ENCODE assay signal across 23 cellular contexts in the genomic region with DNA sequence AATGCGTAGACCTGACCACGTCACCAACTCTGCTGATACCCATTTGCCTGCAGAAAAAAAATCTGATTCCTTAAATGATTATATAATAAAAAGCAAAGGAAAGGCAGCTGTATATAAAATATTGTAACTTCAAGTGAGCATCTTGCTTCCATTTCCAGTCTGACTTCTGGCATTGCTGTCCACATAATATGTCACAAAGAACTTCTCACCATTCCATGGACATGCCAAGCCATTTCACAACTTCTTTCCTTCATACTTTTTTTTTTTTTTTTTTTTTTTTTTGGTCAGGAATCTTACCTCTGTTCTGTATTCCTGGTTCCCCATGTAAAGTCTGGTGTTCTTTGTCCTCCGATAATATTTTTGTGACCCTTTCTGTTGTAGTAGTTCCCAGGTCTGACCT.
DNase-seq lines count a peak whose midpoint lies in the region; ATAC-seq and TF ChIP-seq lines count a peak whose summit lies in the region.
"Had no signal": no experiment of that assay in that cellular context is flagged by ENCODE, and none has a peak within 500 bp of the region (broad histone marks: within the 10 kb centered on the region; RNA-seq: fewer than 3 reads in every experiment).

No MANE protein-coding gene starts in this region.

- no peak overlapping the region for H3K4me3 ChIP-seq in HEK293 (ENCODE audit: low read depth, low read length)
- H3K4me3 ChIP-seq: A549, BLaER1, GM12878, GM23338 had no signal

- intact Hi-C loops in left cardiac atrium (cut with DNase I) = no loop called here

- no peak overlapping the region for H3K4me3 Mint-ChIP-seq in nephron progenitor cell
- H3K4me3 Mint-ChIP-seq: B cell; CD8-positive, alpha-beta T cell; GM23338; H9; HFFc6 had no signal

- peaks cover 6% of the 10 kb centered on the region for H3K36me3 Mint-ChIP-seq in nephron progenitor cell (ENCODE audit: low read depth)

- POLR2A ChIA-PET in HEK293 (lab: Yijun Ruan, JAX) = no interaction called here

- CTCF ChIA-PET in HEK293 (lab: Yijun Ruan, JAX) = interaction anchor here (1.5 kb wide), 1 partner anchor 108 kb away, joined by 5 read pairs; no protein-coding TSS in a partner anchor

- no peak overlapping the region for H3K27ac ChIP-seq in HEK293 (ENCODE audit: extremely low read depth, low read depth, low read length)
- H3K27ac ChIP-seq: A549, BLaER1, C4-2B had no signal

- H3K9me3 ChIP-seq in HEK293 (ENCODE audit: control insufficient read depth, insufficient read depth, low read depth, low read length) = no peaks in the 10 kb centered on the region
- H3K9me3 ChIP-seq: A549, BLaER1, Caco-2 had no signal

- TF ChIP-seq CTCF in HEK293 (tag by site-specific recombination; IDR thresholded peaks at IDR 0.05) (no peak), nephron progenitor cell (IDR thresholded peaks at IDR 0.05) (no peak)

- H3K4me1 Mint-ChIP-seq in nephron progenitor cell = peaks cover 51% of the 10 kb centered on the region

- DNase-seq in AG20443 (ENCODE audit: low spot score) = peak; percentile 24
- DNase-seq in fibroblast of gingiva (ENCODE audit: low read depth) = peak; percentile 13
- DNase-seq in nephron progenitor cell = no peak
- DNase-seq in left cardiac atrium = no peak
- no peak for DNase-seq in occipital lobe (lab: John Stamatoyannopoulos, UW)
- DNase-seq: 8988T; ACHN; Caco-2; CD4-positive, CD25-positive, alpha-beta regulatory T cell; CD8-positive, alpha-beta T cell; DMS153; DND-41; H9; HFFc6 had no signal

- peaks cover 2% of the 10 kb centered on the region for H3K27me3 Mint-ChIP-seq in nephron progenitor cell (ENCODE audit: low read depth, poor library complexity)
- H3K27me3 Mint-ChIP-seq: B cell; CD4-positive, CD25-positive, alpha-beta regulatory T cell had no signal

- H3K9me3 Mint-ChIP-seq in nephron progenitor cell = no peaks in the 10 kb centered on the region
- H3K9me3 Mint-ChIP-seq: CD4-positive, CD25-positive, alpha-beta regulatory T cell; CD8-positive, alpha-beta T cell; GM23338; H9; HFFc6 had no signal

- H3K27ac Mint-ChIP-seq in nephron progenitor cell = peak overlapping the region; percentile 56
- H3K27ac Mint-ChIP-seq: B cell; CD4-positive, CD25-positive, alpha-beta regulatory T cell; CD8-positive, alpha-beta T cell; GM23338; H9; HFFc6 had no signal

- H3K4me1 ChIP-seq in HEK293 (ENCODE audit: control insufficient read depth, insufficient read depth, low read length) = 0 out of 2 replicates have a peak, but pooled peaks cover 12% of the 10 kb centered on the region

- no peaks in the 10 kb centered on the region for H3K36me3 ChIP-seq in HEK293 (ENCODE audit: control insufficient read depth in 2 of 2, insufficient read depth in 1 of 2, low read length in 2 of 2)

- ATAC-seq in left cardiac atrium (no peak), HG02798 (IDR thresholded peaks at IDR 0.05; ENCODE audit: poor library complexity, unreplicated experiment) (no peak)
- ATAC-seq: A549; CD8-positive, alpha-beta T cell; GM12878; GM23338; HCT116 had no signal

TF ChIP-seq in HEK293, 187 proteins besides CTCF, POLR2A, EP300 and RAD21:
- TF ChIP-seq, protein P1, sequence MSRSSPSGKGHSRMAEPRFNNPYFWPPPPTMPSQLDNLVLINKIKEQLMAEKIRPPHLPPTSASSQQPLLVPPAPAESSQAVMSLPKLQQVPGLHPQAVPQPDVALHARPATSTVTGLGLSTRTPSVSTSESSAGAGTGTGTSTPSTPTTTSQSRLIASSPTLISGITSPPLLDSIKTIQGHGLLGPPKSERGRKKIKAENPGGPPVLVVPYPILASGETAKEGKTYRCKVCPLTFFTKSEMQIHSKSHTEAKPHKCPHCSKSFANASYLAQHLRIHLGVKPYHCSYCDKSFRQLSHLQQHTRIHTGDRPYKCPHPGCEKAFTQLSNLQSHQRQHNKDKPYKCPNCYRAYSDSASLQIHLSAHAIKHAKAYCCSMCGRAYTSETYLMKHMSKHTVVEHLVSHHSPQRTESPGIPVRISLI (tag by site-specific recombination; IDR thresholded peaks at IDR 0.05) = 0 out of 2 replicates have a peak, but pooled peaks have one; percentile 41
- no peak for TF ChIP-seq ZNF146 (tag by site-specific recombination; IDR thresholded peaks at IDR 0.05)

Comparison
In these comparisons a context has a peak if more than half of its experiments do, and no peak if none do; other contexts are left out.
1. DNase-seq: peak in AG20443 (single experiment) and fibroblast of gingiva (single experiment); none in nephron progenitor cell (single experiment), left cardiac atrium (single experiment) and occipital lobe (single experiment).